Comparison of ENCODE assay signal across 2 cellular contexts in genomic region chr7:133863362-133864061, GRCh38.
TF ChIP-seq lines count a peak whose summit lies in the region.

No MANE protein-coding gene starts in this region.

TF ChIP-seq in HepG2, 621 proteins besides CTCF, POLR2A, EP300 and RAD21 (continues in another document):
- TF ChIP-seq THAP11 (CRISPR knock-in tag; IDR thresholded peaks at IDR 0.05) (0 out of 2 replicates have a peak, but pooled peaks have one; percentile 25), MBD4 (IDR thresholded peaks at IDR 0.05; ENCODE audit: borderline replicate concordance, low read length) (no peak), ARID5B (CRISPR knock-in tag; IDR thresholded peaks at IDR 0.05) (peak; percentile 70), ZNF644 (CRISPR knock-in tag; IDR thresholded peaks at IDR 0.05; ENCODE audit: low read depth) (peak; percentile 44; the same call in 1 of the 2 replicates), TBX3 (IDR thresholded peaks at IDR 0.05; ENCODE audit: borderline replicate concordance) (peak; percentile 58; the same call in 1 of the 2 replicates), FOXP1 (IDR thresholded peaks at IDR 0.05) (no peak), FOXP1 (CRISPR knock-in tag; IDR thresholded peaks at IDR 0.05) (peak; percentile 37; the same call in 1 of the 2 replicates), ZNF792 (CRISPR knock-in tag; IDR thresholded peaks at IDR 0.05) (0 out of 2 replicates have a peak, but pooled peaks have one; percentile 28), ZBTB46 (CRISPR knock-in tag; IDR thresholded peaks at IDR 0.05; ENCODE audit: borderline replicate concordance) (no peak), CEBPG (CRISPR knock-in tag; IDR thresholded peaks at IDR 0.05) (peak; percentile 51), ELF3 (CRISPR knock-in tag; IDR thresholded peaks at IDR 0.05) (peak; percentile 43; the same call in 1 of the 2 replicates), HHEX (CRISPR knock-in tag; IDR thresholded peaks at IDR 0.05) (peak; percentile 62), SAP130 (CRISPR knock-in tag; IDR thresholded peaks at IDR 0.05; ENCODE audit: low read depth) (0 out of 2 replicates have a peak, but pooled peaks have one; percentile 22), ZNF703 (CRISPR knock-in tag; IDR thresholded peaks at IDR 0.05; ENCODE audit: borderline replicate concordance) (no peak), KAT8 (CRISPR knock-in tag; IDR thresholded peaks at IDR 0.05) (0 out of 2 replicates have a peak, but pooled peaks have one; percentile 37), GATAD2A (CRISPR knock-in tag; IDR thresholded peaks at IDR 0.05) (peak; percentile 37; the same call in 1 of the 2 replicates), CEBPB (IDR thresholded peaks at IDR 0.05; ENCODE audit: borderline replicate concordance, low read depth, low read length) (peak; percentile 84), MAX (IDR thresholded peaks at IDR 0.05) (no peak), BCL6 (CRISPR knock-in tag; IDR thresholded peaks at IDR 0.05) (0 out of 2 replicates have a peak, but pooled peaks have one; percentile 21), FOXP4 (CRISPR knock-in tag; IDR thresholded peaks at IDR 0.05) (0 out of 2 replicates have a peak, but pooled peaks have one; percentile 26), FOSL2 (CRISPR knock-in tag; IDR thresholded peaks at IDR 0.05) (0 out of 2 replicates have a peak, but pooled peaks have one; percentile 9)

TF ChIP-seq in GM23338, 12 proteins besides CTCF, POLR2A, EP300 and RAD21:
- no peak for TF ChIP-seq ZNF331 (CRISPR knock-in tag; IDR thresholded peaks at IDR 0.05; ENCODE audit: low read depth)
- no peak for TF ChIP-seq POLR2AphosphoS5 (IDR thresholded peaks at IDR 0.05; ENCODE audit: low read depth)
- TF ChIP-seq STAT1 (IDR thresholded peaks at IDR 0.05; ENCODE audit: unreplicated experiment) = no peak
- no peak for TF ChIP-seq ZNF114 (CRISPR knock-in tag; IDR thresholded peaks at IDR 0.05)
- TF ChIP-seq JUNB (IDR thresholded peaks at IDR 0.05; ENCODE audit: unreplicated experiment) = no peak
- TF ChIP-seq ETS1 (IDR thresholded peaks at IDR 0.05) = no peak
- no peak for TF ChIP-seq EZH2phosphoT487 (IDR thresholded peaks at IDR 0.05; ENCODE audit: unreplicated experiment)
- TF ChIP-seq CREB1 (CRISPR knock-in tag; IDR thresholded peaks at IDR 0.05; ENCODE audit: low read depth) = no peak
- TF ChIP-seq REST (IDR thresholded peaks at IDR 0.05; ENCODE audit: unreplicated experiment) = no peak
- no peak for TF ChIP-seq EZH2 (IDR thresholded peaks at IDR 0.05; ENCODE audit: low read depth, unreplicated experiment)
- TF ChIP-seq NANOG (IDR thresholded peaks at IDR 0.05; ENCODE audit: borderline replicate concordance) = no peak
- TF ChIP-seq ZNF462 (CRISPR knock-in tag; IDR thresholded peaks at IDR 0.05) = no peak
